ENCODE assay signal across 2 cellular contexts in the genomic region with DNA sequence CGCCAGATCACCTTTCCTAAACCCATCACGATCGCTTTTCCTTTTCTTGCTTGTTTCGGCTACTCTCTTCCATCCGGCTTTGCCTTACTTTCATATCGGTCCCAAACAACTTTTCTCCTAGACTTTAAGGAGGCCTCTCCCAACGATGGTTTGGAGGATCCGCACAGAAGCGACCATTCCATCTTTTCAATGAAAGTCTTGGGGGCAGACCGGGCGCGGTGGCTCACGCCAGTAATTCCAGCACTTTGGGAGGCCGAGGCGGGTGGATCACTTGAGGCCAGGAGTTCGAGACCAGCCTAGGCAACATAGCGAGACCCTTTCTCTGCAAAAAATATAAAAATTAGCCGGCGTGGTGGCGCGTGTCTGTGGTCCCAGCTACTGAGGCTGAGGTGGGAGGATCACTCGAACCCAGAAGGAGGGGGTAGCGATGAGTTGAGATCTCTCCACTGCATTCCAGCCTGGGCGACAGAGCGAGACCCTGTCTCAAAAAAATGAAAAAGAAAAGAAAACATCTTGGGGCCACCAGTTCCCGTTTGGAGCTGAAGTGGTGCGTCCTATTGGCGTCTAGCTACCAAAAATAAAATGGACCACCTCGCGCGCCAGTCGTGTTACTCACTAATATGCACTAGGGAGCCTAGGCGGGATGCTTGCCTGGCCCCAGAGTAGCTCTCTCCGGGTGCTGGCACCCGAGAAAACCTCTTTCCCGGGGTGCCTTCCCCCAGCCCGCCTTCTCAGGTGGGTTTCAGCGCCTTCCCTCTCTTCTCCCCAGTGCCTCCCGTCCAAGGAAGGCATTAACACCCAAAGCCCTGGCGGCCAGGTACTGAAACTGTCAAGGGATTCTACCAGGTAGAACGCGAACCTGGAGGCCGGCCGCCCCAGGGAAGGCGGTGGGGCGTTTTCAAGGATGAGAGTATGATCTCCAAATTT.
A peak's percentile ranks its signal among the peaks of the same experiment; 100 is the strongest.
TF ChIP-seq lines count a peak whose summit lies in the region.

No MANE protein-coding gene starts in this region.

TF ChIP-seq in WTC11, 78 proteins besides CTCF, POLR2A, EP300 and RAD21 (continued from another document):
- TF ChIP-seq, protein P1, sequence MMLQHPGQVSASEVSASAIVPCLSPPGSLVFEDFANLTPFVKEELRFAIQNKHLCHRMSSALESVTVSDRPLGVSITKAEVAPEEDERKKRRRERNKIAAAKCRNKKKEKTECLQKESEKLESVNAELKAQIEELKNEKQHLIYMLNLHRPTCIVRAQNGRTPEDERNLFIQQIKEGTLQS (CRISPR knock-in tag; conservative IDR thresholded peaks at IDR 0.05), result no peak
- TF ChIP-seq ZNF121 (CRISPR knock-in tag; IDR thresholded peaks at IDR 0.05) (no peak), ZNF423 (CRISPR knock-in tag; IDR thresholded peaks at IDR 0.05) (peak; percentile 24; the same call in 1 of the 2 replicates), JAZF1 (CRISPR knock-in tag; IDR thresholded peaks at IDR 0.05) (no peak), NR3C1 (CRISPR knock-in tag; conservative IDR thresholded peaks at IDR 0.05; ENCODE audit: low read depth) (no peak), TEAD1 (CRISPR knock-in tag; IDR thresholded peaks at IDR 0.05) (no peak), ZNF138 (CRISPR knock-in tag; conservative IDR thresholded peaks at IDR 0.05) (no peak), RORB (CRISPR knock-in tag; IDR thresholded peaks at IDR 0.05) (no peak), TP53 (CRISPR knock-in tag; IDR thresholded peaks at IDR 0.05) (no peak), SOX15 (CRISPR knock-in tag; IDR thresholded peaks at IDR 0.05) (no peak), ZNF219 (CRISPR knock-in tag; IDR thresholded peaks at IDR 0.05; ENCODE audit: borderline replicate concordance) (no peak), NFYB (CRISPR knock-in tag; conservative IDR thresholded peaks at IDR 0.05; ENCODE audit: low read depth) (no peak)
- TF ChIP-seq, protein P2, sequence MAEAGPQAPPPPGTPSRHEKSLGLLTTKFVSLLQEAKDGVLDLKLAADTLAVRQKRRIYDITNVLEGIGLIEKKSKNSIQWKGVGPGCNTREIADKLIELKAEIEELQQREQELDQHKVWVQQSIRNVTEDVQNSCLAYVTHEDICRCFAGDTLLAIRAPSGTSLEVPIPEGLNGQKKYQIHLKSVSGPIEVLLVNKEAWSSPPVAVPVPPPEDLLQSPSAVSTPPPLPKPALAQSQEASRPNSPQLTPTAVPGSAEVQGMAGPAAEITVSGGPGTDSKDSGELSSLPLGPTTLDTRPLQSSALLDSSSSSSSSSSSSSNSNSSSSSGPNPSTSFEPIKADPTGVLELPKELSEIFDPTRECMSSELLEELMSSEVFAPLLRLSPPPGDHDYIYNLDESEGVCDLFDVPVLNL (CRISPR knock-in tag; IDR thresholded peaks at IDR 0.05; ENCODE audit: borderline replicate concordance, low read depth), result no peak
- TF ChIP-seq, protein P3, sequence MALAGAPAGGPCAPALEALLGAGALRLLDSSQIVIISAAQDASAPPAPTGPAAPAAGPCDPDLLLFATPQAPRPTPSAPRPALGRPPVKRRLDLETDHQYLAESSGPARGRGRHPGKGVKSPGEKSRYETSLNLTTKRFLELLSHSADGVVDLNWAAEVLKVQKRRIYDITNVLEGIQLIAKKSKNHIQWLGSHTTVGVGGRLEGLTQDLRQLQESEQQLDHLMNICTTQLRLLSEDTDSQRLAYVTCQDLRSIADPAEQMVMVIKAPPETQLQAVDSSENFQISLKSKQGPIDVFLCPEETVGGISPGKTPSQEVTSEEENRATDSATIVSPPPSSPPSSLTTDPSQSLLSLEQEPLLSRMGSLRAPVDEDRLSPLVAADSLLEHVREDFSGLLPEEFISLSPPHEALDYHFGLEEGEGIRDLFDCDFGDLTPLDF (CRISPR knock-in tag; IDR thresholded peaks at IDR 0.05), result no peak
- TF ChIP-seq, protein P4, sequence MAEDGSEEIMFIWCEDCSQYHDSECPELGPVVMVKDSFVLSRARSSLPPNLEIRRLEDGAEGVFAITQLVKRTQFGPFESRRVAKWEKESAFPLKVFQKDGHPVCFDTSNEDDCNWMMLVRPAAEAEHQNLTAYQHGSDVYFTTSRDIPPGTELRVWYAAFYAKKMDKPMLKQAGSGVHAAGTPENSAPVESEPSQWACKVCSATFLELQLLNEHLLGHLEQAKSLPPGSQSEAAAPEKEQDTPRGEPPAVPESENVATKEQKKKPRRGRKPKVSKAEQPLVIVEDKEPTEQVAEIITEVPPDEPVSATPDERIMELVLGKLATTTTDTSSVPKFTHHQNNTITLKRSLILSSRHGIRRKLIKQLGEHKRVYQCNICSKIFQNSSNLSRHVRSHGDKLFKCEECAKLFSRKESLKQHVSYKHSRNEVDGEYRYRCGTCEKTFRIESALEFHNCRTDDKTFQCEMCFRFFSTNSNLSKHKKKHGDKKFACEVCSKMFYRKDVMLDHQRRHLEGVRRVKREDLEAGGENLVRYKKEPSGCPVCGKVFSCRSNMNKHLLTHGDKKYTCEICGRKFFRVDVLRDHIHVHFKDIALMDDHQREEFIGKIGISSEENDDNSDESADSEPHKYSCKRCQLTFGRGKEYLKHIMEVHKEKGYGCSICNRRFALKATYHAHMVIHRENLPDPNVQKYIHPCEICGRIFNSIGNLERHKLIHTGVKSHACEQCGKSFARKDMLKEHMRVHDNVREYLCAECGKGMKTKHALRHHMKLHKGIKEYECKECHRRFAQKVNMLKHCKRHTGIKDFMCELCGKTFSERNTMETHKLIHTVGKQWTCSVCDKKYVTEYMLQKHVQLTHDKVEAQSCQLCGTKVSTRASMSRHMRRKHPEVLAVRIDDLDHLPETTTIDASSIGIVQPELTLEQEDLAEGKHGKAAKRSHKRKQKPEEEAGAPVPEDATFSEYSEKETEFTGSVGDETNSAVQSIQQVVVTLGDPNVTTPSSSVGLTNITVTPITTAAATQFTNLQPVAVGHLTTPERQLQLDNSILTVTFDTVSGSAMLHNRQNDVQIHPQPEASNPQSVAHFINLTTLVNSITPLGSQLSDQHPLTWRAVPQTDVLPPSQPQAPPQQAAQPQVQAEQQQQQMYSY (CRISPR knock-in tag; IDR thresholded peaks at IDR 0.05), result peak; percentile 81
- TF ChIP-seq, protein P5, sequence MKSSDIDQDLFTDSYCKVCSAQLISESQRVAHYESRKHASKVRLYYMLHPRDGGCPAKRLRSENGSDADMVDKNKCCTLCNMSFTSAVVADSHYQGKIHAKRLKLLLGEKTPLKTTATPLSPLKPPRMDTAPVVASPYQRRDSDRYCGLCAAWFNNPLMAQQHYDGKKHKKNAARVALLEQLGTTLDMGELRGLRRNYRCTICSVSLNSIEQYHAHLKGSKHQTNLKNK (CRISPR knock-in tag; IDR thresholded peaks at IDR 0.05), result no peak

TF ChIP-seq in HepG2, 621 proteins besides CTCF, POLR2A, EP300 and RAD21 (continues in another document):
- TF ChIP-seq, protein P6, sequence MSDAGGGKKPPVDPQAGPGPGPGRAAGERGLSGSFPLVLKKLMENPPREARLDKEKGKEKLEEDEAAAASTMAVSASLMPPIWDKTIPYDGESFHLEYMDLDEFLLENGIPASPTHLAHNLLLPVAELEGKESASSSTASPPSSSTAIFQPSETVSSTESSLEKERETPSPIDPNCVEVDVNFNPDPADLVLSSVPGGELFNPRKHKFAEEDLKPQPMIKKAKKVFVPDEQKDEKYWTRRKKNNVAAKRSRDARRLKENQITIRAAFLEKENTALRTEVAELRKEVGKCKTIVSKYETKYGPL (CRISPR knock-in tag; IDR thresholded peaks at IDR 0.05), result no peak
- no peak for TF ChIP-seq ATRX (CRISPR knock-in tag; IDR thresholded peaks at IDR 0.05; ENCODE audit: borderline replicate concordance)
- TF ChIP-seq ZNF605 (CRISPR knock-in tag; IDR thresholded peaks at IDR 0.05), result 0 out of 2 replicates have a peak, but pooled peaks have one; percentile 39
- peak; percentile 96 for TF ChIP-seq CHD4 (IDR thresholded peaks at IDR 0.05; ENCODE audit: borderline replicate concordance, low read length)
- TF ChIP-seq KDM2A (CRISPR knock-in tag; IDR thresholded peaks at IDR 0.05; ENCODE audit: borderline replicate concordance, low read depth), result no peak
- 0 out of 2 replicates have a peak, but pooled peaks have one; percentile 78 for TF ChIP-seq PRMT3 (CRISPR knock-in tag; IDR thresholded peaks at IDR 0.05; ENCODE audit: borderline replicate concordance, low read depth)
- no peak for TF ChIP-seq ZBTB3 (CRISPR knock-in tag; IDR thresholded peaks at IDR 0.05; ENCODE audit: borderline replicate concordance, low read depth)
- TF ChIP-seq ZFP36L1 (CRISPR knock-in tag; IDR thresholded peaks at IDR 0.05), result no peak
- TF ChIP-seq, protein P7, sequence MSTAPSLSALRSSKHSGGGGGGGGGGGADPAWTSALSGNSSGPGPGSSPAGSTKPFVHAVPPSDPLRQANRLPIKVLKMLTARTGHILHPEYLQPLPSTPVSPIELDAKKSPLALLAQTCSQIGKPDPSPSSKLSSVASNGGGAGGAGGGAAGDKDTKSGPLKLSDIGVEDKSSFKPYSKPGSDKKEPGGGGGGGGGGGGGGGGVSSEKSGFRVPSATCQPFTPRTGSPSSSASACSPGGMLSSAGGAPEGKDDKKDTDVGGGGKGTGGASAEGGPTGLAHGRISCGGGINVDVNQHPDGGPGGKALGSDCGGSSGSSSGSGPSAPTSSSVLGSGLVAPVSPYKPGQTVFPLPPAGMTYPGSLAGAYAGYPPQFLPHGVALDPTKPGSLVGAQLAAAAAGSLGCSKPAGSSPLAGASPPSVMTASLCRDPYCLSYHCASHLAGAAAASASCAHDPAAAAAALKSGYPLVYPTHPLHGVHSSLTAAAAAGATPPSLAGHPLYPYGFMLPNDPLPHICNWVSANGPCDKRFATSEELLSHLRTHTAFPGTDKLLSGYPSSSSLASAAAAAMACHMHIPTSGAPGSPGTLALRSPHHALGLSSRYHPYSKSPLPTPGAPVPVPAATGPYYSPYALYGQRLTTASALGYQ (CRISPR knock-in tag; IDR thresholded peaks at IDR 0.05), result no peak
- TF ChIP-seq RNF2 (conservative IDR thresholded peaks at IDR 0.05; ENCODE audit: low read depth), result no peak
- no peak; the same call in 1 of the 2 replicates for TF ChIP-seq YEATS2 (CRISPR knock-in tag; IDR thresholded peaks at IDR 0.05; ENCODE audit: borderline replicate concordance)
- TF ChIP-seq ATF7-NPFF (CRISPR knock-in tag; IDR thresholded peaks at IDR 0.05; ENCODE audit: low read depth), result no peak; the same call in 1 of the 2 replicates
- TF ChIP-seq ZNF777 (CRISPR knock-in tag; IDR thresholded peaks at IDR 0.05), result peak; percentile 39
- no peak for TF ChIP-seq ERF (CRISPR knock-in tag; IDR thresholded peaks at IDR 0.05)
- peak; percentile 85 for TF ChIP-seq ZMYM3 (CRISPR knock-in tag; IDR thresholded peaks at IDR 0.05)
- TF ChIP-seq, protein P8, sequence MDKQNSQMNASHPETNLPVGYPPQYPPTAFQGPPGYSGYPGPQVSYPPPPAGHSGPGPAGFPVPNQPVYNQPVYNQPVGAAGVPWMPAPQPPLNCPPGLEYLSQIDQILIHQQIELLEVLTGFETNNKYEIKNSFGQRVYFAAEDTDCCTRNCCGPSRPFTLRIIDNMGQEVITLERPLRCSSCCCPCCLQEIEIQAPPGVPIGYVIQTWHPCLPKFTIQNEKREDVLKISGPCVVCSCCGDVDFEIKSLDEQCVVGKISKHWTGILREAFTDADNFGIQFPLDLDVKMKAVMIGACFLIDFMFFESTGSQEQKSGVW (CRISPR knock-in tag; IDR thresholded peaks at IDR 0.05; ENCODE audit: borderline replicate concordance), result no peak
- TF ChIP-seq, protein P4 (CRISPR knock-in tag; IDR thresholded peaks at IDR 0.05), result peak; percentile 74; the same call in 1 of the 2 replicates
- no peak for TF ChIP-seq ZNF337 (CRISPR knock-in tag; IDR thresholded peaks at IDR 0.05; ENCODE audit: borderline replicate concordance, low read depth)
- TF ChIP-seq FOXO1 (CRISPR knock-in tag; IDR thresholded peaks at IDR 0.05), result no peak
